In genomic region chr11:67356867-67357561, GRCh38 we compare ENCODE assay signal across 8 cellular contexts. TPM values are rescaled to one million over a fixed set of nuclear protein-coding genes. Genes with fewer than 3 reads are reported as not detected.
A peak's percentile ranks its signal among the peaks of the same experiment; 100 is the strongest.
DNase-seq lines count a peak whose midpoint lies in the region; ATAC-seq, FAIRE-seq and TF ChIP-seq lines count a peak whose summit lies in the region.

No MANE protein-coding gene starts in this region.

- peaks cover 42% of the 10 kb centered on the region for H3K4me1 Mint-ChIP-seq in astrocyte (ENCODE audit: low read depth, unreplicated experiment)

- peak overlapping the region; percentile 28 for H2AFZ ChIP-seq in astrocyte (ENCODE audit: low read depth, low read length)
- H2AFZ ChIP-seq in hepatocyte: no peak overlapping the region

- H3K4me3 ChIP-seq in astrocyte (ENCODE audit: insufficient read depth, low read depth, low read length) (peak overlapping the region; percentile 3), hepatocyte (no peak overlapping the region), sigmoid colon (no peak overlapping the region)

- ATAC-seq in HG02678 (IDR thresholded peaks at IDR 0.05; ENCODE audit: unreplicated experiment) (no peak), HG02763 (IDR thresholded peaks at IDR 0.05; ENCODE audit: unreplicated experiment) (no peak)

- CTCF ChIA-PET in GM10248 (lab: Yijun Ruan, JAX): interaction anchor here (0.6 to 37.4 kb wide), 18 partner anchors 17 to 303 kb away, joined by 3 to 1573 read pairs (median 3); partner anchors contain the start of genes CLCF1, KDM2A, NUDT8 and PPP1CA

- no peak for TF ChIP-seq EP300 in sigmoid colon (IDR thresholded peaks at IDR 0.05)

- no peaks in the 10 kb centered on the region for H3K9me3 Mint-ChIP-seq in astrocyte (ENCODE audit: unreplicated experiment)

- H3K27me3 ChIP-seq in astrocyte (ENCODE audit: insufficient read depth, low read length) (no peaks in the 10 kb centered on the region), hepatocyte (no peaks in the 10 kb centered on the region), sigmoid colon (no peaks in the 10 kb centered on the region)

- H3K27me3 Mint-ChIP-seq in astrocyte (ENCODE audit: low read depth, unreplicated experiment): no peaks in the 10 kb centered on the region

- H3K79me2 ChIP-seq in astrocyte (ENCODE audit: insufficient read depth, low read length) (peaks cover 16% of the 10 kb centered on the region), hepatocyte (peaks cover 12% of the 10 kb centered on the region)

- H3K4me1 ChIP-seq in astrocyte (ENCODE audit: insufficient read depth, low read length) (peaks cover 54% of the 10 kb centered on the region), hepatocyte (ENCODE audit: insufficient read depth) (peaks cover 44% of the 10 kb centered on the region), sigmoid colon (peaks cover 0 to 62% (median 59%) of the 10 kb centered on the region in 4 donors)

- H3K4me3 Mint-ChIP-seq in astrocyte (ENCODE audit: unreplicated experiment): peak overlapping the region; percentile 69

- H3K4me2 ChIP-seq in astrocyte (ENCODE audit: low read length): peak overlapping the region; percentile 67
- H3K4me2 ChIP-seq in hepatocyte: peak overlapping the region; percentile 50

- H3K9me3 ChIP-seq in astrocyte (ENCODE audit: insufficient read depth, low read depth, low read length) (no peaks in the 10 kb centered on the region), hepatocyte (ENCODE audit: low read depth) (no peaks in the 10 kb centered on the region), sigmoid colon (no peaks in the 10 kb centered on the region)

- H3K27ac ChIP-seq in astrocyte (ENCODE audit: low read depth, low read length) (peak overlapping the region; percentile 58), hepatocyte (peak overlapping the region; percentile 99), sigmoid colon (peak overlapping the region; percentile 95 to 100 (median 98))

- H3K9me2 ChIP-seq in hepatocyte (replicated peaks; ENCODE audit: insufficient read depth): no peaks in the 10 kb centered on the region

- intact Hi-C loops in sigmoid colon (cut with DNase I): loop anchor here (1.0 kb wide), 1 partner anchor 25 kb away; no protein-coding TSS in a partner anchor

- TF ChIP-seq POLR2A in sigmoid colon (IDR thresholded peaks at IDR 0.05): no peak

- 15% methylated on average over 3 of the region's 3 CpGs for WGBS in hepatocyte (ENCODE audit: low lambda C conversion rate, missing lambda C conversion rate)
- WGBS in sigmoid colon, 2 donors: 20 to 25% methylated on average over 3 of the region's 3 CpGs

- TF ChIP-seq CTCF in GM10248 (IDR thresholded peaks at IDR 0.05; ENCODE audit: control extremely low read depth, extremely low read depth, low read depth, missing control alignments): peak; percentile 91
- peak; percentile 96 for TF ChIP-seq CTCF in astrocyte (IDR thresholded peaks at IDR 0.05; ENCODE audit: insufficient read depth, low read depth, low read length)
- TF ChIP-seq CTCF in hepatocyte (IDR thresholded peaks at IDR 0.05; ENCODE audit: poor library complexity): peak; percentile 96
- TF ChIP-seq CTCF in sigmoid colon (IDR thresholded peaks at IDR 0.05): peak; percentile 91 to 99 (median 94)

- H3K27ac Mint-ChIP-seq in astrocyte (ENCODE audit: unreplicated experiment): peak overlapping the region; percentile 98

- DNase-seq in GM10248 (ENCODE audit: extremely low spot score) (peak; percentile 81), NCI-H1105 (lab: John Stamatoyannopoulos, UW) (peak; percentile 60), T-helper 1 cell (peak; percentile 36 to 70 (median 57)), astrocyte (ENCODE audit: low read depth) (peak; percentile 57), hepatocyte (ENCODE audit: low spot score) (peak; percentile 88), sigmoid colon (peak; percentile 84)

- peaks cover 6% of the 10 kb centered on the region for H3K36me3 Mint-ChIP-seq in astrocyte (ENCODE audit: low read depth, unreplicated experiment)

- no peaks in the 10 kb centered on the region for H3K36me3 ChIP-seq in astrocyte (ENCODE audit: insufficient read depth, low read length)
- H3K36me3 ChIP-seq in hepatocyte (replicated peaks; ENCODE audit: insufficient read depth, low read depth): no peaks in the 10 kb centered on the region
- no peaks in the 10 kb centered on the region for H3K36me3 ChIP-seq in sigmoid colon

- POLR2A ChIA-PET in GM10248 (lab: Yijun Ruan, JAX): no interaction called here

- H4K20me1 ChIP-seq in astrocyte (ENCODE audit: insufficient read depth, low read length) (peaks cover 9% of the 10 kb centered on the region), hepatocyte (ENCODE audit: insufficient read depth, poor library complexity, severe bottlenecking) (no peaks in the 10 kb centered on the region)

- peak overlapping the region; percentile 80 for H3K9ac ChIP-seq in astrocyte (ENCODE audit: low read length)

- no peak for FAIRE-seq in astrocyte (lab: Jason Lieb, UNC)

RNA-seq across cellular contexts. Expression of gene POLD4, which starts 3.7 kb away (rescaled TPM):
- total RNA-seq in astrocyte (53.5 and 69.2 TPM in 2 replicates), hepatocyte (69.8 and 74.4 TPM in 2 replicates), sigmoid colon (10 to 100 TPM; 48.5 to 78.9 (median 67.0) TPM)
- polyA plus RNA-seq in hepatocyte (97.4 and 117 TPM in 2 replicates), sigmoid colon (100 to 1,000 TPM; 381 to 748 (median 498) TPM)

RNA-seq across cellular contexts. Expression of gene CLCF1, which starts 16.4 kb away (rescaled TPM):
- 17.4 and 17.6 TPM in 2 replicates for total RNA-seq in astrocyte
- 5.5 and 13.2 TPM in 2 replicates for total RNA-seq in hepatocyte
- 6.5 and 9.4 TPM in 2 replicates for polyA plus RNA-seq in hepatocyte
- total RNA-seq in sigmoid colon: 10 to 100 TPM in 1 of 4 donors, 1 to 10 TPM in 3; 2.9 to 49.8 (median 6.6) TPM
- 1 to 10 TPM in 2 of 3 donors, under 1 TPM in 1; 0.92 to 6.5 (median 2.4) TPM for polyA plus RNA-seq in sigmoid colon

RNA-seq across cellular contexts. Expression of gene RAD9A, which starts 34.8 kb away (rescaled TPM):
- total RNA-seq in astrocyte: 9.2 and 9.4 TPM in 2 replicates
- 17.3 and 24.0 TPM in 2 replicates for total RNA-seq in hepatocyte
- 20.2 and 25.0 TPM in 2 replicates for polyA plus RNA-seq in hepatocyte
- total RNA-seq in sigmoid colon: 10 to 100 TPM; 11.4 to 18.1 (median 16.5) TPM
- polyA plus RNA-seq in sigmoid colon: 10 to 100 TPM in 1 of 3 donors, 1 to 10 TPM in 2; 6.5 to 33.9 (median 6.6) TPM

RNA-seq across cellular contexts. Expression of gene PPP1CA, which starts 44.6 kb away (rescaled TPM):
- total RNA-seq in astrocyte (157 and 159 TPM in 2 replicates), hepatocyte (146 and 152 TPM in 2 replicates), sigmoid colon (10 to 100 TPM; 59.5 to 87.0 (median 80.0) TPM)
- polyA plus RNA-seq in hepatocyte (242 TPM in 2 replicates), sigmoid colon (100 to 1,000 TPM; 228 to 357 (median 235) TPM)

RNA-seq across cellular contexts. Expression of gene TBC1D10C, which starts 46.9 kb away (rescaled TPM):
- total RNA-seq in astrocyte: 0.16 TPM in 1 of 2 replicates, not detected in the other
- 0.16 TPM in 1 of 2 replicates, not detected in the other for total RNA-seq in hepatocyte
- polyA plus RNA-seq in hepatocyte: 0.07 and 0.26 TPM in 2 replicates
- total RNA-seq in sigmoid colon: 1 to 10 TPM in 2 of 4 donors, under 1 TPM in 1, not detected in 1; 0.71 to 2.5 (median 1.2) TPM
- polyA plus RNA-seq in sigmoid colon: 10 to 100 TPM in 1 of 3 donors, 1 to 10 TPM in 2; 1.6 to 48.2 (median 1.8) TPM
